In the genomic region with DNA sequence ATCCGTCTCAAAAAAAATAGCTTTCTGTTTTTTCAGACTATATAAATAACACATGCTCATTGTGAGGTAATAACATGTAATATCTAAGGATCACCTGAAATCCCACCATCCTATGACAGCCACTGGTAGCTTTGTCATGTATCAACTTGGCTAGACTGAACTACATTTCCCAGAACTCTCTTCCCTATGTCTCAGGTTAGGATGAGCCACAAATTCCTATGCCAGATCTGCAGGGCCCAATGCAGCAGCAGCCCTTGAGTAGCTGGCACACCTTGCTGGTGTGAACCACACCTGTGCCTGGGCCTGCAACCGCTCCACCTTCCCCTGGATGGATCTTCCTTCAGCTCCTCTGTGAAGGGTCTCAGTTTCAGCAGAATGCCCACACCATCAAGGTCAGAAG, we compare ENCODE assay signal across 23 cellular contexts. TPM values are rescaled to one million over a fixed set of nuclear protein-coding genes. Genes with fewer than 3 reads are reported as not detected.
DNase-seq lines count a peak whose midpoint lies in the region; ATAC-seq and TF ChIP-seq lines count a peak whose summit lies in the region.
"Had no signal": no experiment of that assay in that cellular context is flagged by ENCODE, and none has a peak within 500 bp of the region (broad histone marks: within the 10 kb centered on the region; RNA-seq: fewer than 3 reads in every experiment).

No MANE protein-coding gene starts in this region.

- H3K4me3 ChIP-seq in uterus: no peak overlapping the region
- H3K4me3 ChIP-seq: cardiac muscle cell, tibial artery had no signal

- DNase-seq in activated T-cell treated with anti-CD3 and anti-CD28 coated beads, Interleukin-2, amount 50 U/mL, for 24 hours: no peak
- no peak for DNase-seq in activated T-cell treated with anti-CD3 and anti-CD28 coated beads, Interleukin-2, amount 50 U/mL, for 48 hours
- DNase-seq in chondrocyte (ENCODE audit: low spot score): no peak
- no peak for DNase-seq in osteocyte (ENCODE audit: extremely low spot score, unreplicated experiment)
- no peak for DNase-seq in T-helper 17 cell
- DNase-seq in central memory CD4-positive, alpha-beta T cell: no peak
- no peak for DNase-seq in uterus
- DNase-seq: activated B cell treated with CpG ODN at 0.5 μM for 24 hours; activated CD8-positive, alpha-beta memory T cell treated with anti-CD3 and anti-CD28 coated beads for 24 hours; amniotic stem cell; DMS153; IMR-90; kidney glomerular epithelial cell; mammary epithelial cell; NCI-H1694; SK-N-SH; tibial artery had no signal

- H3K4me1 Mint-ChIP-seq in activated T-cell treated with anti-CD3 and anti-CD28 coated beads, Interleukin-2, amount 50 U/mL, for 24 hours (ENCODE audit: low read depth): peaks cover 19% of the 10 kb centered on the region
- H3K4me1 Mint-ChIP-seq in IgD-negative memory B cell (no peaks in the 10 kb centered on the region), chondrocyte (ENCODE audit: low read depth) (peaks cover 50% of the 10 kb centered on the region), osteocyte (ENCODE audit: unreplicated experiment) (peaks cover 27% of the 10 kb centered on the region), T-helper 17 cell (peaks cover 3% of the 10 kb centered on the region)
- H3K4me1 Mint-ChIP-seq: activated B cell treated with CpG ODN at 0.5 μM for 24 hours; stimulated activated memory B cell treated with anti-CD40 and anti-IgM and Interleukin-4, amounts not matched to agents 10 μg/mL and 1 μg/mL and 100 μg/mL, for 72 hours had no signal

- peaks cover 83% of the 10 kb centered on the region for H3K36me3 Mint-ChIP-seq in activated T-cell treated with anti-CD3 and anti-CD28 coated beads, Interleukin-2, amount 50 U/mL, for 24 hours (ENCODE audit: low read depth)
- H3K36me3 Mint-ChIP-seq in IgD-negative memory B cell: no peaks in the 10 kb centered on the region
- peaks cover 28% of the 10 kb centered on the region for H3K36me3 Mint-ChIP-seq in chondrocyte (ENCODE audit: low read depth)
- H3K36me3 Mint-ChIP-seq in osteocyte (ENCODE audit: unreplicated experiment): peaks cover 59% of the 10 kb centered on the region
- no peaks in the 10 kb centered on the region for H3K36me3 Mint-ChIP-seq in T-helper 17 cell (ENCODE audit: low read depth)

- H3K27me3 Mint-ChIP-seq in activated T-cell treated with anti-CD3 and anti-CD28 coated beads, Interleukin-2, amount 50 U/mL, for 24 hours: no peaks in the 10 kb centered on the region
- H3K27me3 Mint-ChIP-seq in IgD-negative memory B cell (no peaks in the 10 kb centered on the region), chondrocyte (ENCODE audit: low read depth) (no peaks in the 10 kb centered on the region), osteocyte (ENCODE audit: unreplicated experiment) (no peaks in the 10 kb centered on the region), T-helper 17 cell (no peaks in the 10 kb centered on the region)
- H3K27me3 Mint-ChIP-seq: activated B cell treated with CpG ODN at 0.5 μM for 24 hours; natural killer cell treated with Interleukin-12 subunit alpha and Interleukin-12 subunit beta and Interleukin-15 and Interleukin-18, amount 100 ng/mL, for 72 hours; stimulated activated memory B cell treated with anti-CD40 and anti-IgM and Interleukin-4, amounts not matched to agents 10 μg/mL and 1 μg/mL and 100 μg/mL, for 72 hours had no signal

- TF ChIP-seq POLR2A in uterus (IDR thresholded peaks at IDR 0.05): no peak

- H3K27ac Mint-ChIP-seq in activated T-cell treated with anti-CD3 and anti-CD28 coated beads, Interleukin-2, amount 50 U/mL, for 24 hours: peak overlapping the region; percentile 60
- peak overlapping the region in 2 of 3 donors; percentile 68 to 95 for H3K27ac Mint-ChIP-seq in IgD-negative memory B cell
- H3K27ac Mint-ChIP-seq in chondrocyte (ENCODE audit: unreplicated experiment): peak overlapping the region; percentile 64
- peak overlapping the region; percentile 11 for H3K27ac Mint-ChIP-seq in osteocyte (ENCODE audit: unreplicated experiment)
- no peak overlapping the region for H3K27ac Mint-ChIP-seq in T-helper 17 cell
- H3K27ac Mint-ChIP-seq: activated B cell treated with CpG ODN at 0.5 μM for 24 hours; CD14-positive monocyte; stimulated activated memory B cell treated with anti-CD40 and anti-IgM and Interleukin-4, amounts not matched to agents 10 μg/mL and 1 μg/mL and 100 μg/mL, for 72 hours had no signal

- H3K27me3 ChIP-seq in uterus: no peaks in the 10 kb centered on the region
- H3K27me3 ChIP-seq: cardiac muscle cell, tibial artery had no signal

- H3K4me3 Mint-ChIP-seq in activated T-cell treated with anti-CD3 and anti-CD28 coated beads, Interleukin-2, amount 50 U/mL, for 24 hours: no peak overlapping the region
- H3K4me3 Mint-ChIP-seq in IgD-negative memory B cell (no peak overlapping the region), chondrocyte (ENCODE audit: unreplicated experiment) (no peak overlapping the region), osteocyte (ENCODE audit: unreplicated experiment) (no peak overlapping the region), T-helper 17 cell (no peak overlapping the region)
- H3K4me3 Mint-ChIP-seq: activated B cell treated with CpG ODN at 0.5 μM for 24 hours; CD14-positive monocyte; natural killer cell treated with Interleukin-12 subunit alpha and Interleukin-12 subunit beta and Interleukin-15 and Interleukin-18, amount 100 ng/mL, for 72 hours; stimulated activated memory B cell treated with anti-CD40 and anti-IgM and Interleukin-4, amounts not matched to agents 10 μg/mL and 1 μg/mL and 100 μg/mL, for 72 hours had no signal

- H3K27ac ChIP-seq in uterus: no peak overlapping the region
- H3K27ac ChIP-seq: cardiac muscle cell, HL-60, tibial artery had no signal

- intact Hi-C loops in uterus (cut with DNase I; ENCODE audit: low total_unique reads): no loop called here

- H3K9me3 Mint-ChIP-seq in activated T-cell treated with anti-CD3 and anti-CD28 coated beads, Interleukin-2, amount 50 U/mL, for 24 hours: no peaks in the 10 kb centered on the region
- H3K9me3 Mint-ChIP-seq in IgD-negative memory B cell: no peaks in the 10 kb centered on the region
- no peaks in the 10 kb centered on the region for H3K9me3 Mint-ChIP-seq in chondrocyte (ENCODE audit: low read depth)
- H3K9me3 Mint-ChIP-seq in osteocyte (ENCODE audit: unreplicated experiment): no peaks in the 10 kb centered on the region
- H3K9me3 Mint-ChIP-seq: activated B cell treated with CpG ODN at 0.5 μM for 24 hours; natural killer cell treated with Interleukin-12 subunit alpha and Interleukin-12 subunit beta and Interleukin-15 and Interleukin-18, amount 100 ng/mL, for 72 hours; stimulated activated memory B cell treated with anti-CD40 and anti-IgM and Interleukin-4, amounts not matched to agents 10 μg/mL and 1 μg/mL and 100 μg/mL, for 72 hours had no signal

- no peak for TF ChIP-seq CTCF in chondrocyte (IDR thresholded peaks at IDR 0.05)
- TF ChIP-seq CTCF in osteocyte (IDR thresholded peaks at IDR 0.05): no peak
- no peak for TF ChIP-seq CTCF in uterus (IDR thresholded peaks at IDR 0.05)

- no peaks in the 10 kb centered on the region for H3K36me3 ChIP-seq in uterus

- H3K9me3 ChIP-seq in T-helper 17 cell (ENCODE audit: control insufficient read depth, low read length, poor library complexity, severe bottlenecking) (no peaks in the 10 kb centered on the region), uterus (no peaks in the 10 kb centered on the region)
- H3K9me3 ChIP-seq: SK-N-SH, tibial artery had no signal

- no peaks in the 10 kb centered on the region for H3K4me1 ChIP-seq in uterus
- H3K4me1 ChIP-seq: tibial artery had no signal

- no peak for ATAC-seq in T-helper 17 cell
- ATAC-seq: natural killer cell treated with Interleukin-12 subunit alpha and Interleukin-12 subunit beta and Interleukin-15 and Interleukin-18, amount 100 ng/mL, for 72 hours; stimulated activated memory B cell treated with anti-CD40 and anti-IgM and Interleukin-4, amounts not matched to agents 10 μg/mL and 1 μg/mL and 100 μg/mL, for 72 hours had no signal

RNA-seq across cellular contexts. Expression of gene OGFOD1, which starts 28.1 kb away (rescaled TPM):
- 65.8 TPM for polyA plus RNA-seq in IgD-negative memory B cell
- total RNA-seq in chondrocyte (62.6 to 68.6 TPM (median 62.9 TPM) in 3 replicates), osteocyte (46.3 and 50.6 TPM in 2 replicates), T-helper 17 cell (10 to 100 TPM; 19.9 to 26.1 TPM), uterus (10 to 100 TPM in 2 of 4 donors, 1 to 10 TPM in 2; 5.0 to 78.9 (median 20.3) TPM)

RNA-seq across cellular contexts. Expression of gene NUDT21, which starts 28.3 kb away (rescaled TPM):
- polyA plus RNA-seq in IgD-negative memory B cell: 57.2 TPM
- total RNA-seq in chondrocyte: 69.0 to 80.5 TPM (median 72.7 TPM) in 3 replicates
- 103 and 105 TPM in 2 replicates for total RNA-seq in osteocyte
- 10 to 100 TPM; 84.8 to 92.2 TPM for total RNA-seq in T-helper 17 cell
- total RNA-seq in uterus: 100 to 1,000 TPM in 2 of 4 donors, 10 to 100 TPM in 2; 23.1 to 184 (median 89.2) TPM

RNA-seq across cellular contexts. Expression of gene BBS2, which starts 40.4 kb away (rescaled TPM):
- polyA plus RNA-seq in IgD-negative memory B cell: 18.2 TPM
- 32.6 to 47.0 TPM (median 36.9 TPM) in 3 replicates for total RNA-seq in chondrocyte
- 58.7 and 66.0 TPM in 2 replicates for total RNA-seq in osteocyte
- 10 to 100 TPM; 47.2 to 60.9 TPM for total RNA-seq in T-helper 17 cell
- total RNA-seq in uterus: 100 to 1,000 TPM in 1 of 4 donors, 10 to 100 TPM in 3; 44.1 to 209 (median 82.8) TPM

RNA-seq across cellular contexts. Expression of gene AMFR, which starts 54.1 kb away (rescaled TPM):
- 58.7 TPM for polyA plus RNA-seq in IgD-negative memory B cell
- 95.4 to 104 TPM (median 99.0 TPM) in 3 replicates for total RNA-seq in chondrocyte
- total RNA-seq in osteocyte: 117 and 136 TPM in 2 replicates
- 100 to 1,000 TPM in 1 of 2 donors, 10 to 100 TPM in 1; 64.8 to 102 TPM for total RNA-seq in T-helper 17 cell
- 100 to 1,000 TPM in 2 of 4 donors, 10 to 100 TPM in 2; 81.5 to 190 (median 112) TPM for total RNA-seq in uterus
